Comparison of ENCODE assay signal across 9 cellular contexts in genomic region chr9:37309136-37309535, GRCh38.
DNase-seq lines count a peak whose midpoint lies in the region; ATAC-seq, FAIRE-seq and TF ChIP-seq lines count a peak whose summit lies in the region.
"Had no signal": no experiment of that assay in that cellular context is flagged by ENCODE, and none has a peak within 500 bp of the region (broad histone marks: within the 10 kb centered on the region; RNA-seq: fewer than 3 reads in every experiment).

No MANE protein-coding gene starts in this region.

- H4K20me1 ChIP-seq in endothelial cell of umbilical vein (replicated peaks; ENCODE audit: control insufficient read depth, extremely low read depth, insufficient read depth, low read length) = no peaks in the 10 kb centered on the region

- POLR2A ChIA-PET in endothelial cell of umbilical vein (lab: Charles Lee) = no interaction called here

- H3K9ac ChIP-seq in endothelial cell of umbilical vein (replicated peaks; ENCODE audit: extremely low read depth, insufficient read depth, low read length) = no peak overlapping the region

- intact Hi-C loops in endothelial cell of umbilical vein (cut with micrococcal nuclease) = loop anchor here (1.0 kb wide), 1 partner anchor 314 kb away; no protein-coding TSS in a partner anchor

- ATAC-seq in stimulated activated memory B cell treated with anti-CD40 and anti-IgM and Interleukin-4, amounts not matched to agents 10 μg/mL and 1 μg/mL and 100 μg/mL, for 72 hours = peak; percentile 72
- ATAC-seq in GM19351 (IDR thresholded peaks at IDR 0.05; ENCODE audit: unreplicated experiment) = no peak

- H3K27me3 ChIP-seq in endothelial cell of umbilical vein (ENCODE audit: control insufficient read depth in 2 of 2, insufficient read depth in 2 of 2, low read length in 2 of 2) = no peaks in the 10 kb centered on the region

- H3K9me3 ChIP-seq in endothelial cell of umbilical vein (replicated peaks; ENCODE audit: control insufficient read depth, insufficient read depth, low read length) = no peaks in the 10 kb centered on the region

- no peak for FAIRE-seq in endothelial cell of umbilical vein (lab: Jason Lieb, UNC)

- DNase-seq in activated T-cell treated with anti-CD3 and anti-CD28 coated beads, Interleukin-2, amount 50 U/mL, for 24 hours = no peak
- DNase-seq in activated T-cell treated with anti-CD3 and anti-CD28 coated beads, Interleukin-2, amount 50 U/mL, for 1 hour = no peak
- peak; percentile 58 for DNase-seq in NAMALWA (ENCODE audit: low spot score)
- DNase-seq in endothelial cell of umbilical vein (ENCODE audit: low read depth, low spot score) = no peak
- no peak for DNase-seq in 8988T
- DNase-seq in midbrain (lab: John Stamatoyannopoulos, UW) = no peak
- DNase-seq: GF-D8 had no signal

- H3K4me1 Mint-ChIP-seq in activated T-cell treated with anti-CD3 and anti-CD28 coated beads, Interleukin-2, amount 50 U/mL, for 24 hours (ENCODE audit: low read depth) = peaks cover 9% of the 10 kb centered on the region
- H3K4me1 Mint-ChIP-seq in stimulated activated memory B cell treated with anti-CD40 and anti-IgM and Interleukin-4, amounts not matched to agents 10 μg/mL and 1 μg/mL and 100 μg/mL, for 72 hours = peaks cover 34% of the 10 kb centered on the region

- H3K9me3 Mint-ChIP-seq in activated T-cell treated with anti-CD3 and anti-CD28 coated beads, Interleukin-2, amount 50 U/mL, for 24 hours = no peaks in the 10 kb centered on the region
- no peaks in the 10 kb centered on the region for H3K9me3 Mint-ChIP-seq in stimulated activated memory B cell treated with anti-CD40 and anti-IgM and Interleukin-4, amounts not matched to agents 10 μg/mL and 1 μg/mL and 100 μg/mL, for 72 hours

- H3K4me1 ChIP-seq in endothelial cell of umbilical vein (ENCODE audit: control insufficient read depth, extremely low read depth, insufficient read depth, low read length) = no peaks in the 10 kb centered on the region

- no peaks in the 10 kb centered on the region for H3K27me3 Mint-ChIP-seq in activated T-cell treated with anti-CD3 and anti-CD28 coated beads, Interleukin-2, amount 50 U/mL, for 24 hours
- no peaks in the 10 kb centered on the region for H3K27me3 Mint-ChIP-seq in stimulated activated memory B cell treated with anti-CD40 and anti-IgM and Interleukin-4, amounts not matched to agents 10 μg/mL and 1 μg/mL and 100 μg/mL, for 72 hours

- no peak overlapping the region for H3K4me3 ChIP-seq in endothelial cell of umbilical vein (replicated peaks in 1 of 3; ENCODE audit: insufficient read depth in 1 of 3, low read depth in 1 of 3, low read length in 3 of 3)

- H3K4me3 Mint-ChIP-seq in activated T-cell treated with anti-CD3 and anti-CD28 coated beads, Interleukin-2, amount 50 U/mL, for 24 hours = no peak overlapping the region
- H3K4me3 Mint-ChIP-seq in stimulated activated memory B cell treated with anti-CD40 and anti-IgM and Interleukin-4, amounts not matched to agents 10 μg/mL and 1 μg/mL and 100 μg/mL, for 72 hours = no peak overlapping the region

- H3K36me3 ChIP-seq in endothelial cell of umbilical vein (ENCODE audit: control insufficient read depth in 2 of 2, extremely low read depth in 1 of 2, insufficient read depth in 2 of 2, low read length in 2 of 2) = peaks cover 0 to 3% of the 10 kb centered on the region in 2 experiments

- CTCF ChIA-PET in endothelial cell of umbilical vein (lab: Charles Lee) = interaction anchor here (1.0 to 2.3 kb wide), 2 partner anchors 8 to 313 kb away, joined by 3 to 12 read pairs; no protein-coding TSS in a partner anchor

- dilution Hi-C loops in endothelial cell of umbilical vein (cut with MboI; ENCODE audit: extremely low pct_ligation_motif_present, low sequenced_read_pairs) = no loop called here

- no peak overlapping the region for H3K4me2 ChIP-seq in endothelial cell of umbilical vein (ENCODE audit: insufficient read depth, low read length)

- TF ChIP-seq POLR2A in endothelial cell of umbilical vein (IDR thresholded peaks at IDR 0.05; ENCODE audit: low read depth, low read length) = no peak

- H3K27ac ChIP-seq in endothelial cell of umbilical vein (ENCODE audit: insufficient read depth, low read depth, low read length) = no peak overlapping the region

- no peaks in the 10 kb centered on the region for H3K79me2 ChIP-seq in endothelial cell of umbilical vein (ENCODE audit: control insufficient read depth, insufficient read depth, low read length)

- TF ChIP-seq CTCF in endothelial cell of umbilical vein (IDR thresholded peaks at IDR 0.05; ENCODE audit: extremely low read depth in 1 of 2, insufficient read depth in 1 of 2, low read depth in 1 of 2, low read length in 2 of 2) = peak; percentile 13 to 18

- H3K36me3 Mint-ChIP-seq in activated T-cell treated with anti-CD3 and anti-CD28 coated beads, Interleukin-2, amount 50 U/mL, for 24 hours (ENCODE audit: low read depth) = peaks cover 60% of the 10 kb centered on the region
- peaks cover 36% of the 10 kb centered on the region for H3K36me3 Mint-ChIP-seq in stimulated activated memory B cell treated with anti-CD40 and anti-IgM and Interleukin-4, amounts not matched to agents 10 μg/mL and 1 μg/mL and 100 μg/mL, for 72 hours

- H3K9me1 ChIP-seq in endothelial cell of umbilical vein (replicated peaks; ENCODE audit: control insufficient read depth, extremely low read depth, insufficient read depth, low read length) = no peaks in the 10 kb centered on the region

- H3K27ac Mint-ChIP-seq in activated T-cell treated with anti-CD3 and anti-CD28 coated beads, Interleukin-2, amount 50 U/mL, for 24 hours = peak overlapping the region; percentile 2
- peak overlapping the region; percentile 59 for H3K27ac Mint-ChIP-seq in stimulated activated memory B cell treated with anti-CD40 and anti-IgM and Interleukin-4, amounts not matched to agents 10 μg/mL and 1 μg/mL and 100 μg/mL, for 72 hours

- H2AFZ ChIP-seq in endothelial cell of umbilical vein (ENCODE audit: low read depth, low read length) = no peak overlapping the region

- BruUV-seq in endothelial cell of umbilical vein (replicated peaks; lab: Mats Ljungman, UMichigan) = no TSS peak

TF ChIP-seq in endothelial cell of umbilical vein, 7 proteins besides CTCF, POLR2A, EP300 and RAD21:
- TF ChIP-seq, protein P1, sequence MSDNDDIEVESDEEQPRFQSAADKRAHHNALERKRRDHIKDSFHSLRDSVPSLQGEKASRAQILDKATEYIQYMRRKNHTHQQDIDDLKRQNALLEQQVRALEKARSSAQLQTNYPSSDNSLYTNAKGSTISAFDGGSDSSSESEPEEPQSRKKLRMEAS (IDR thresholded peaks at IDR 0.05; ENCODE audit: insufficient read depth, insufficient read length) = no peak
- no peak for TF ChIP-seq EZH2 (IDR thresholded peaks at IDR 0.05; ENCODE audit: borderline replicate concordance, low read depth, low read length, severe bottlenecking)
- TF ChIP-seq GATA2 (IDR thresholded peaks at IDR 0.05; ENCODE audit: insufficient read depth, insufficient read length, low read depth, low read length) = no peak
- no peak for TF ChIP-seq JUN (IDR thresholded peaks at IDR 0.05; ENCODE audit: borderline replicate concordance, insufficient read depth, insufficient read length, low read depth)
- no peak for TF ChIP-seq MYC (IDR thresholded peaks at IDR 0.05; ENCODE audit: low read depth, low read length)
- no peak for TF ChIP-seq POLR2AphosphoS5 (IDR thresholded peaks at IDR 0.05; ENCODE audit: insufficient read depth, low read depth, low read length)
- TF ChIP-seq FOS (IDR thresholded peaks at IDR 0.05; ENCODE audit: borderline replicate concordance, insufficient read depth, low read length) = no peak
